Comparison of ENCODE assay signal across 20 cellular contexts in the genomic region with DNA sequence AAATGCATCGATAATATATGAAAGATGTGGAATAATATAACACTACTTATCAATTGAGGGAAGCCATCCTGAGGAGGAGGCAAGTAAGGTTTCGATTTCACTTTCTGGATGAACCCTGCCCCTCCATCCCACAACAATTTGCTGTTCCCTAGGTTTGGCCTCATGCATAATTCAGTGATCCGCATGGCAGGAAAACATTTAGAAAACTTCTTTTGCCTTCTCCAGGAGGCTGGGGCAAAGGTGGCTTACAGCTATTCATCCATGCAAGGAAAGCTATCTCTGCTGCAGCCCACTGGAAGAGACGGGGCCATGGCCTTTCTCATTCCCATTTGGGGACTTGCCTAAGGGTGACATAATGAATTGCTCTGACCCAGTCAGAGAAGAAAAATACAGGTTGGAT.
DNase-seq lines count a peak whose midpoint lies in the region; ATAC-seq, FAIRE-seq and TF ChIP-seq lines count a peak whose summit lies in the region.
"Had no signal": no experiment of that assay in that cellular context is flagged by ENCODE, and none has a peak within 500 bp of the region (broad histone marks: within the 10 kb centered on the region; RNA-seq: fewer than 3 reads in every experiment).

No MANE protein-coding gene starts in this region.

- CTCF ChIA-PET in activated CD8-positive, alpha-beta T cell treated with anti-CD3 and anti-CD28 coated beads, Interleukin-2, amount 10 ng/mL, durations not matched to agents 7 days and 5 days (lab: Charles Lee), result no interaction called here

- peaks cover 5% of the 10 kb centered on the region for H3K27me3 Mint-ChIP-seq in nephron progenitor cell (ENCODE audit: low read depth, poor library complexity)
- no peaks in the 10 kb centered on the region for H3K27me3 Mint-ChIP-seq in activated CD8-positive, alpha-beta T cell treated with anti-CD3 and anti-CD28 coated beads, Interleukin-2, amount 10 ng/mL, durations not matched to agents 7 days and 5 days (ENCODE audit: low read depth)
- H3K27me3 Mint-ChIP-seq: CD4-positive, CD25-positive, alpha-beta regulatory T cell had no signal

- peak; percentile 17 for FAIRE-seq in GM12892 (lab: Jason Lieb, UNC)
- FAIRE-seq: D721Med, G401.6, GM12891, GM18507, H1, HepG2, HTR-8/SVneo had no signal

- no peaks in the 10 kb centered on the region for H3K27me3 ChIP-seq in esophagus muscularis mucosa
- H3K27me3 ChIP-seq: BE2C had no signal

- no peak for TF ChIP-seq POLR2A in GM12892 (IDR thresholded peaks at IDR 0.05; ENCODE audit: low read depth, low read length)
- no peak for TF ChIP-seq POLR2A in esophagus muscularis mucosa (IDR thresholded peaks at IDR 0.05; ENCODE audit: low read depth)

- peaks cover 40% of the 10 kb centered on the region for H3K4me1 Mint-ChIP-seq in nephron progenitor cell
- H3K4me1 Mint-ChIP-seq in activated CD8-positive, alpha-beta T cell treated with anti-CD3 and anti-CD28 coated beads, Interleukin-2, amount 10 ng/mL, durations not matched to agents 7 days and 5 days (ENCODE audit: low read depth), result no peaks in the 10 kb centered on the region
- H3K4me1 Mint-ChIP-seq: CD4-positive, CD25-positive, alpha-beta regulatory T cell; CD8-positive, alpha-beta memory T cell had no signal

- H3K4me1 ChIP-seq in esophagus muscularis mucosa, result no peaks in the 10 kb centered on the region
- H3K4me1 ChIP-seq: BE2C had no signal

- intact Hi-C loops in esophagus muscularis mucosa (cut with DNase I) (no loop called here), cardiac septum (cut with DNase I) (no loop called here)

- peaks cover 12% of the 10 kb centered on the region for H3K36me3 Mint-ChIP-seq in nephron progenitor cell (ENCODE audit: low read depth)
- no peaks in the 10 kb centered on the region for H3K36me3 Mint-ChIP-seq in activated CD8-positive, alpha-beta T cell treated with anti-CD3 and anti-CD28 coated beads, Interleukin-2, amount 10 ng/mL, durations not matched to agents 7 days and 5 days (ENCODE audit: low read depth)
- H3K36me3 Mint-ChIP-seq: CD4-positive, CD25-positive, alpha-beta regulatory T cell; CD8-positive, alpha-beta memory T cell had no signal

- POLR2A ChIA-PET in activated CD8-positive, alpha-beta T cell treated with anti-CD3 and anti-CD28 coated beads, Interleukin-2, amount 10 ng/mL, durations not matched to agents 7 days and 5 days (lab: Charles Lee), result no interaction called here

- no peak for ATAC-seq in activated CD8-positive, alpha-beta T cell treated with anti-CD3 and anti-CD28 coated beads, Interleukin-2, amount 10 ng/mL, durations not matched to agents 7 days and 5 days
- ATAC-seq: HepG2 had no signal

- TF ChIP-seq EP300 in esophagus muscularis mucosa (IDR thresholded peaks at IDR 0.05), result no peak

- H3K9me3 ChIP-seq in esophagus muscularis mucosa, result no peaks in the 10 kb centered on the region
- H3K9me3 ChIP-seq: BE2C had no signal

- H3K36me3 ChIP-seq in esophagus muscularis mucosa, result no peaks in the 10 kb centered on the region
- H3K36me3 ChIP-seq: BE2C had no signal

- DNase-seq in GM12892 (ENCODE audit: insufficient read length) (no peak), esophagus muscularis mucosa (ENCODE audit: extremely low spot score) (peak; percentile 91), nephron progenitor cell (no peak), HUDEP-2 (lab: John Stamatoyannopoulos, UW; ENCODE audit: unreplicated experiment in 76 of 76) (no peak), cardiac septum (ENCODE audit: low spot score) (no peak)
- no peak for DNase-seq in activated CD8-positive, alpha-beta T cell treated with anti-CD3 and anti-CD28 coated beads, Interleukin-2, amount 10 ng/mL, durations not matched to agents 7 days and 5 days
- DNase-seq: BE2C; C1 segment of cervical spinal cord; CD4-positive, CD25-positive, alpha-beta regulatory T cell; CD8-positive, alpha-beta memory T cell; COR-L47; H9 had no signal

- H3K4me3 ChIP-seq in esophagus muscularis mucosa, result no peak overlapping the region

- H3K27ac ChIP-seq in esophagus muscularis mucosa (replicated peaks in 1 of 4), result no peak overlapping the region

- 96% methylated on average over 4 of the region's 4 CpGs for WGBS in esophagus muscularis mucosa

- peak overlapping the region; percentile 55 for H3K27ac Mint-ChIP-seq in nephron progenitor cell
- no peak overlapping the region for H3K27ac Mint-ChIP-seq in activated CD8-positive, alpha-beta T cell treated with anti-CD3 and anti-CD28 coated beads, Interleukin-2, amount 10 ng/mL, durations not matched to agents 7 days and 5 days
- H3K27ac Mint-ChIP-seq: CD4-positive, CD25-positive, alpha-beta regulatory T cell; CD8-positive, alpha-beta memory T cell; H9; IgD-negative memory B cell had no signal

- no peak overlapping the region for H3K4me3 Mint-ChIP-seq in nephron progenitor cell
- H3K4me3 Mint-ChIP-seq in activated CD8-positive, alpha-beta T cell treated with anti-CD3 and anti-CD28 coated beads, Interleukin-2, amount 10 ng/mL, durations not matched to agents 7 days and 5 days, result no peak overlapping the region
- H3K4me3 Mint-ChIP-seq: CD4-positive, CD25-positive, alpha-beta regulatory T cell; CD8-positive, alpha-beta memory T cell; H9; IgD-negative memory B cell had no signal

- H3K9me3 Mint-ChIP-seq in nephron progenitor cell, result peaks cover 33% of the 10 kb centered on the region
- H3K9me3 Mint-ChIP-seq in activated CD8-positive, alpha-beta T cell treated with anti-CD3 and anti-CD28 coated beads, Interleukin-2, amount 10 ng/mL, durations not matched to agents 7 days and 5 days (ENCODE audit: insufficient read depth), result no peaks in the 10 kb centered on the region
- H3K9me3 Mint-ChIP-seq: H9 had no signal

- TF ChIP-seq CTCF in esophagus muscularis mucosa (IDR thresholded peaks at IDR 0.05) (no peak), nephron progenitor cell (IDR thresholded peaks at IDR 0.05) (no peak)
